ENCODE assay signal across 1 cellular context in the genomic region with DNA sequence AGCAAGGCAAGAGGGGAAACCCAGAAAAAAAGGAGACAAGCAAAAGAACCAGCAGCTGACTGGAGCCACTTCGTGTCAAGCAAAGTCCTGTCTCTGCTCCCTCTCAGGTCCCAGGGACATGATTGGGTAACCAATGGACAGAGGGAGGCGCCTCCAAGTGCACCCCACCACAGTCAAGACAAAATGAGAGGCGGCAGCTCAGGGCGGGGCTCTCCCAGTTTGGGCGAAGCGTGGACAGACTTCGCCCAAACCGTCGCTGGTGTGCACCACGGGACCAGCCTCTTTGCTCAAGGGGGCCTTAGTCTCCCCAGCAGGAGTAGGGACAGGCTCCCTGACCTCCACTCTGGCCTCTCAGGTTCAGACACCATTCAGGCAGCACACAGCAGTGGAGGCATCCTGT.
TF ChIP-seq lines count a peak whose summit lies in the region.

No MANE protein-coding gene starts in this region.

TF ChIP-seq in H1, 55 proteins besides CTCF, POLR2A, EP300 and RAD21:
- TF ChIP-seq USF2 (IDR thresholded peaks at IDR 0.05; ENCODE audit: low read length) = no peak
- no peak for TF ChIP-seq HDAC6 (IDR thresholded peaks at IDR 0.05; ENCODE audit: low read depth, low read length)
- TF ChIP-seq SAP30 (IDR thresholded peaks at IDR 0.05; ENCODE audit: insufficient read depth, insufficient replicate concordance, low read length) = no peak
- TF ChIP-seq CHD1 (IDR thresholded peaks at IDR 0.05; ENCODE audit: low read depth, low read length) = no peak
- TF ChIP-seq JUN (IDR thresholded peaks at IDR 0.05; ENCODE audit: low read depth, low read length) = no peak
- TF ChIP-seq CHD2 (IDR thresholded peaks at IDR 0.05; ENCODE audit: low read length) = no peak
- TF ChIP-seq ZNF274 (IDR thresholded peaks at IDR 0.05; ENCODE audit: borderline replicate concordance, extremely low read depth, low read length) = no peak
- TF ChIP-seq SP2 (IDR thresholded peaks at IDR 0.05; ENCODE audit: low read length) = no peak
- TF ChIP-seq MAFK (IDR thresholded peaks at IDR 0.05; ENCODE audit: low read depth, low read length) = no peak
- TF ChIP-seq CBX8 (IDR thresholded peaks at IDR 0.05; ENCODE audit: borderline replicate concordance, low read depth, low read length) = no peak
- TF ChIP-seq, protein P1, sequence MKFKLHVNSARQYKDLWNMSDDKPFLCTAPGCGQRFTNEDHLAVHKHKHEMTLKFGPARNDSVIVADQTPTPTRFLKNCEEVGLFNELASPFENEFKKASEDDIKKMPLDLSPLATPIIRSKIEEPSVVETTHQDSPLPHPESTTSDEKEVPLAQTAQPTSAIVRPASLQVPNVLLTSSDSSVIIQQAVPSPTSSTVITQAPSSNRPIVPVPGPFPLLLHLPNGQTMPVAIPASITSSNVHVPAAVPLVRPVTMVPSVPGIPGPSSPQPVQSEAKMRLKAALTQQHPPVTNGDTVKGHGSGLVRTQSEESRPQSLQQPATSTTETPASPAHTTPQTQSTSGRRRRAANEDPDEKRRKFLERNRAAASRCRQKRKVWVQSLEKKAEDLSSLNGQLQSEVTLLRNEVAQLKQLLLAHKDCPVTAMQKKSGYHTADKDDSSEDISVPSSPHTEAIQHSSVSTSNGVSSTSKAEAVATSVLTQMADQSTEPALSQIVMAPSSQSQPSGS (IDR thresholded peaks at IDR 0.05; ENCODE audit: low read length) = no peak
